Comparison of ENCODE assay signal across 20 cellular contexts in genomic region chr22:39666495-39666894, GRCh38.
DNase-seq lines count a peak whose midpoint lies in the region; ATAC-seq, FAIRE-seq and TF ChIP-seq lines count a peak whose summit lies in the region.
"Had no signal": no experiment of that assay in that cellular context is flagged by ENCODE, and none has a peak within 500 bp of the region (broad histone marks: within the 10 kb centered on the region; RNA-seq: fewer than 3 reads in every experiment).

No MANE protein-coding gene starts in this region.

- intact Hi-C loops in thyroid gland (cut with DNase I): no loop called here

- TF ChIP-seq RAD21 in H1 (IDR thresholded peaks at IDR 0.05 in 1 of 2, conservative IDR thresholded peaks at IDR 0.05 in 1 of 2; ENCODE audit: low read depth in 2 of 2, low read length in 2 of 2): no peak

- H3K27ac ChIP-seq in H1 (ENCODE audit: low read depth, low read length) (no peak overlapping the region), thyroid gland (peak overlapping the region; percentile 8 to 75 (median 64))
- H3K27ac ChIP-seq: 22Rv1; A549; BLaER1 treated with 17β-estradiol and CSF1 and Interleukin-3, amounts not matched to agents 10 nM and 100 nM; C4-2B had no signal

- H3K23ac ChIP-seq in H1 (ENCODE audit: insufficient read length): no peak overlapping the region

- no peak overlapping the region for H2AK5ac ChIP-seq in H1 (ENCODE audit: low read depth, low read length)

- POLR2A ChIA-PET in H1 (lab: Charles Lee; ENCODE audit: partially characterized antibody): interaction anchor here (1.3 kb wide), 1 partner anchor 13 kb away, joined by 3 read pairs; no protein-coding TSS in a partner anchor

- no peak overlapping the region for H2BK5ac ChIP-seq in H1 (ENCODE audit: low read depth, low read length)

- H4K91ac ChIP-seq in H1 (replicated peaks; ENCODE audit: insufficient read length, low read length): no peak overlapping the region

- no peak for FAIRE-seq in H1 (lab: Jason Lieb, UNC)
- FAIRE-seq: A549, D721Med, G401.6, GM12891, GM19239 had no signal

- no peak overlapping the region for H3K4me3 ChIP-seq in H7 (ENCODE audit: insufficient read depth, low read depth, low read length)
- H3K4me3 ChIP-seq in H1 (ENCODE audit: extremely low read depth in 1 of 4, insufficient read depth in 2 of 4, low read depth in 3 of 4, low read length in 4 of 4): no peak overlapping the region
- no peak overlapping the region for H3K4me3 ChIP-seq in thyroid gland (replicated peaks in 1 of 3)
- H3K4me3 ChIP-seq: A549; BLaER1 treated with 17β-estradiol and CSF1 and Interleukin-3, amounts not matched to agents 10 nM and 100 nM had no signal

- TF ChIP-seq CTCF in H1 (IDR thresholded peaks at IDR 0.05; ENCODE audit: control extremely low read depth in 1 of 3, insufficient read depth in 1 of 3, low read depth in 1 of 3, low read length in 3 of 3) (no peak), thyroid gland (IDR thresholded peaks at IDR 0.05) (no peak)

- TF ChIP-seq EP300 in H1 (IDR thresholded peaks at IDR 0.05; ENCODE audit: borderline replicate concordance in 1 of 2, low read depth in 2 of 2, low read length in 2 of 2): no peak

- H3K4ac ChIP-seq in H1 (replicated peaks; ENCODE audit: insufficient read length, low read depth, low read length): no peak overlapping the region

- H4K5ac ChIP-seq in H1 (ENCODE audit: insufficient read length, low read depth, low read length): no peak overlapping the region

- H2BK20ac ChIP-seq in H1 (ENCODE audit: low read length): no peak overlapping the region

- H4K8ac ChIP-seq in H1 (ENCODE audit: extremely low read depth, insufficient read depth, low read length): peak overlapping the region; percentile 57; the same call in 1 of the 2 replicates

- H3K79me1 ChIP-seq in H1 (ENCODE audit: low read depth, low read length): no peaks in the 10 kb centered on the region

- no peak overlapping the region for H2AFZ ChIP-seq in H1 (ENCODE audit: low read length)

- H3K14ac ChIP-seq in H1 (ENCODE audit: insufficient read length): no peak overlapping the region

- 90% methylated on average over 5 of the region's 5 CpGs; no CpG with 5 or more reads in 1 of the 2 experiments for WGBS in H1 (ENCODE audit: extremely low coverage in 1 of 2, insufficient coverage in 1 of 2, insufficient read length in 1 of 2, insufficient replicate concordance in 2 of 2, low coverage in 1 of 2, low lambda C conversion rate in 2 of 2, missing lambda C conversion rate in 1 of 2), 2 experiments
- WGBS in thyroid gland, 2 donors: 37 to 53% methylated on average over 2 to 3 of the region's 5 CpGs

- CTCF ChIA-PET in H1 (lab: Charles Lee; ENCODE audit: partially characterized antibody): interaction anchor here (0.6 to 0.7 kb wide), 2 partner anchors 34 to 76 kb away, joined by 3 read pairs; no protein-coding TSS in a partner anchor

- H3K18ac ChIP-seq in H1 (ENCODE audit: extremely low read depth, low read length): no peak overlapping the region; the same call in 1 of the 2 replicates

- no peak for TF ChIP-seq POLR2A in H1 (IDR thresholded peaks at IDR 0.05; ENCODE audit: control extremely low read depth in 1 of 2, low read depth in 2 of 2, low read length in 2 of 2)
- no peak for TF ChIP-seq POLR2A in thyroid gland (IDR thresholded peaks at IDR 0.05)

- no peak overlapping the region for H2BK120ac ChIP-seq in H1 (replicated peaks; ENCODE audit: low read depth, low read length)

- DNase-seq in H7 (peak; percentile 61), H1 (ENCODE audit: low read depth in 1 of 2, low spot score in 2 of 2) (no peak), thyroid gland (peak; percentile 95 to 97)
- DNase-seq: AML-193; Caco-2; Calu3; CD4-positive, alpha-beta T cell; CD8-positive, alpha-beta T cell; DMS79 treated with DMSO at 0.1 percent for 48 hours; GF-D8 had no signal

- no peak overlapping the region for H3K56ac ChIP-seq in H1 (replicated peaks; ENCODE audit: insufficient read length, low read depth, low read length)

- peak overlapping the region; percentile 39; the same call in 1 of the 2 replicates for H2BK12ac ChIP-seq in H1 (ENCODE audit: low read depth, low read length)

- H4K20me1 ChIP-seq in H1 (replicated peaks in 1 of 2; ENCODE audit: control insufficient read depth in 1 of 2, insufficient read depth in 2 of 2, low read length in 2 of 2): peaks cover 0 to 4% of the 10 kb centered on the region in 2 experiments

- no peak for ATAC-seq in GM21529 (IDR thresholded peaks at IDR 0.05; ENCODE audit: unreplicated experiment)
- ATAC-seq in esophagus mucosa: no peak
- ATAC-seq: A549; CD8-positive, alpha-beta T cell had no signal

- H3K27me3 ChIP-seq in H7 (ENCODE audit: control insufficient read depth, insufficient read depth, low read length) (peaks cover 22% of the 10 kb centered on the region), H1 (replicated peaks in 1 of 4; ENCODE audit: control insufficient read depth in 3 of 4, extremely low read depth in 1 of 4, insufficient read depth in 3 of 4, low read length in 3 of 4) (peaks cover 6 to 20% (median 17%) of the 10 kb centered on the region in 4 experiments), thyroid gland (peaks cover 5% of the 10 kb centered on the region)

- 0 out of 2 replicates have a peak overlapping the region, but pooled peaks have one; percentile 8 for H2BK15ac ChIP-seq in H1 (ENCODE audit: low read length)

- no peaks in the 10 kb centered on the region for H3K36me3 ChIP-seq in H7 (replicated peaks; ENCODE audit: control insufficient read depth, insufficient read depth, low read length)
- H3K36me3 ChIP-seq in H1 (ENCODE audit: control insufficient read depth in 2 of 4, insufficient read depth in 4 of 4, low read length in 3 of 4): peaks cover 0 to 4% (median 0%) of the 10 kb centered on the region in 4 experiments; a peak in 1 of 8 replicates
- H3K36me3 ChIP-seq in thyroid gland: no peaks in the 10 kb centered on the region
- H3K36me3 ChIP-seq: BLaER1 treated with 17β-estradiol and CSF1 and Interleukin-3, amounts not matched to agents 10 nM and 100 nM had no signal

- H3K79me2 ChIP-seq in H1 (ENCODE audit: control insufficient read depth in 1 of 2, insufficient read depth in 2 of 2, low read length in 2 of 2): no peaks in the 10 kb centered on the region

- peaks cover under 1 to 7% of the 10 kb centered on the region in 2 experiments; a peak in 1 of 4 replicates for H3K9me3 ChIP-seq in H1 (ENCODE audit: insufficient read depth in 2 of 2, low read depth in 1 of 2, low read length in 1 of 2)
- H3K9me3 ChIP-seq in thyroid gland: no peaks in the 10 kb centered on the region
- H3K9me3 ChIP-seq: Caco-2 had no signal

- H3K4me1 ChIP-seq in H1 (replicated peaks in 1 of 4; ENCODE audit: control insufficient read depth in 3 of 4, insufficient read depth in 4 of 4, low read length in 3 of 4) (peaks cover 0 to 33% (median 24%) of the 10 kb centered on the region in 4 experiments; a peak in 6 of 7 replicates), thyroid gland (peaks cover 14 to 26% of the 10 kb centered on the region in 2 donors)

- H3K23me2 ChIP-seq in H1 (ENCODE audit: low read depth, low read length): peaks cover 14% of the 10 kb centered on the region; the same call in 1 of the 2 replicates

- no peak overlapping the region for H3K9ac ChIP-seq in H1 (replicated peaks in 1 of 4; ENCODE audit: extremely low read depth in 1 of 4, low read depth in 3 of 4, low read length in 3 of 4)
- H3K9ac ChIP-seq: BLaER1 treated with 17β-estradiol and CSF1 and Interleukin-3, amounts not matched to agents 10 nM and 100 nM had no signal

- H3K4me2 ChIP-seq in H1 (ENCODE audit: insufficient read depth in 1 of 2, low read depth in 2 of 2, low read length in 2 of 2): no peak overlapping the region
- H3K4me2 ChIP-seq: A549; BLaER1 treated with 17β-estradiol and CSF1 and Interleukin-3, amounts not matched to agents 10 nM and 100 nM had no signal

TF ChIP-seq in H1, 55 proteins besides CTCF, POLR2A, EP300 and RAD21:
- TF ChIP-seq FOSL1 (IDR thresholded peaks at IDR 0.05; ENCODE audit: insufficient read depth, low read depth, low read length) (no peak), SIX5 (IDR thresholded peaks at IDR 0.05; ENCODE audit: low read depth, low read length) (no peak), BRCA1 (IDR thresholded peaks at IDR 0.05; ENCODE audit: low read depth, low read length) (no peak), SAP30 (IDR thresholded peaks at IDR 0.05; ENCODE audit: insufficient read depth, insufficient replicate concordance, low read length) (no peak), NRF1 (IDR thresholded peaks at IDR 0.05; ENCODE audit: low read depth, low read length) (no peak), POU5F1 (IDR thresholded peaks at IDR 0.05; ENCODE audit: low read depth, low read length) (no peak), CEBPB (IDR thresholded peaks at IDR 0.05; ENCODE audit: low read depth, low read length) (no peak)

Comparison
In these comparisons a context has a peak if more than half of its experiments do, and no peak if none do; other contexts are left out.
1. DNase-seq: peak in H7 (single experiment) and thyroid gland (2 of 2); none in H1 (0 of 2).